ENCODE assay signal across 8 cellular contexts in the genomic region with DNA sequence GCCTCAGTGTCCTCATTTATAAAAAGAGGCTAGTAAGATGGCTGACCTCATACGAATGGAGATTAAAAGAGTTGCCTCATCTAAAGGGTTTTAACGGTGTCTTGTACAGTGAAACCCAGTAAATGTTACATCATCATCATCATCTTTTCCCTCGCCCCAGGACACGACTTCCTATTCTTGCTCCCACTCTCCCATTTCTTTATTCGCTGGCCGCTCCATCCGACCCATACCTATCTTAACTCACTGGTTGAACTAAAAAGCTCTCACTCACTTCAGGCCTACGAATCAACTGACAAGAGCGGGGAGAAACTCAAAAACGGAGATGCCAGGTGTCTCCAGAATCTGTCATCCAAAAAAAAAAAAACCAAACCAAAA. TPM values are rescaled to one million over a fixed set of nuclear protein-coding genes. Genes with fewer than 3 reads are reported as not detected.
DNase-seq lines count a peak whose midpoint lies in the region; ATAC-seq and TF ChIP-seq lines count a peak whose summit lies in the region.

No MANE protein-coding gene starts in this region.

- H3K27ac Mint-ChIP-seq in activated T-helper 1 cell treated with anti-CD3 and anti-CD28 coated beads, Interleukin-12 subunit alpha, Interleukin-12 subunit beta, Interleukin-2, Interleukin-4 antibody, amounts not matched to agents 30 ng/mL and 10 ng/mL and 1 ng/mL, durations not matched to agents 14 hours and 24 hours and 36 hours: no peak overlapping the region

- H3K27me3 ChIP-seq in HUES48 (ENCODE audit: control insufficient read depth, insufficient read depth, low read length) (no peaks in the 10 kb centered on the region), smooth muscle cell (ENCODE audit: low read depth) (no peaks in the 10 kb centered on the region)

- TF ChIP-seq CTCF in smooth muscle cell (IDR thresholded peaks at IDR 0.05; ENCODE audit: borderline replicate concordance, insufficient read depth, poor library complexity, severe bottlenecking): no peak

- peak overlapping the region; percentile 83 for H3K4me3 ChIP-seq in HUES48 (ENCODE audit: low read depth, low read length)
- H3K4me3 ChIP-seq in smooth muscle cell: peak overlapping the region; percentile 62

- peak overlapping the region; percentile 82 for H3K27ac ChIP-seq in HUES48 (ENCODE audit: low read depth, low read length)
- peak overlapping the region; percentile 62 for H3K27ac ChIP-seq in smooth muscle cell (ENCODE audit: low read depth)

- H3F3A ChIP-seq in smooth muscle cell (ENCODE audit: low read depth): no peaks in the 10 kb centered on the region

- H3K4me2 ChIP-seq in smooth muscle cell: peak overlapping the region; percentile 88

- no peaks in the 10 kb centered on the region for H3K27me3 Mint-ChIP-seq in activated T-helper 1 cell treated with anti-CD3 and anti-CD28 coated beads, Interleukin-12 subunit alpha, Interleukin-12 subunit beta, Interleukin-2, Interleukin-4 antibody, amounts not matched to agents 30 ng/mL and 10 ng/mL and 1 ng/mL, durations not matched to agents 14 hours and 24 hours and 36 hours (ENCODE audit: insufficient read depth)

- H3K9me3 Mint-ChIP-seq in activated T-helper 1 cell treated with anti-CD3 and anti-CD28 coated beads, Interleukin-12 subunit alpha, Interleukin-12 subunit beta, Interleukin-2, Interleukin-4 antibody, amounts not matched to agents 30 ng/mL and 10 ng/mL and 1 ng/mL, durations not matched to agents 14 hours and 24 hours and 36 hours: no peaks in the 10 kb centered on the region

- no peak overlapping the region for H3K4me3 Mint-ChIP-seq in activated T-helper 1 cell treated with anti-CD3 and anti-CD28 coated beads, Interleukin-12 subunit alpha, Interleukin-12 subunit beta, Interleukin-2, Interleukin-4 antibody, amounts not matched to agents 30 ng/mL and 10 ng/mL and 1 ng/mL, durations not matched to agents 14 hours and 24 hours and 36 hours

- H3K4me1 ChIP-seq in HUES48 (ENCODE audit: control insufficient read depth, insufficient read depth, low read length): peaks cover 16% of the 10 kb centered on the region; the same call in 1 of the 2 replicates
- peaks cover 12% of the 10 kb centered on the region for H3K4me1 ChIP-seq in smooth muscle cell (ENCODE audit: low read depth)

- intact Hi-C loops in activated T-helper 1 cell treated with anti-CD3 and anti-CD28 coated beads, Interleukin-12 subunit alpha, Interleukin-12 subunit beta, Interleukin-2, Interleukin-4 antibody, amounts not matched to agents 30 ng/mL and 10 ng/mL and 1 ng/mL, durations not matched to agents 14 hours and 24 hours and 36 hours (cut with micrococcal nuclease): loop anchor here (1.0 to 10.0 kb wide), 10 partner anchors 115 to 1411 kb away; a partner anchor contains a TSS

- H3K9me3 ChIP-seq in HUES48 (ENCODE audit: control insufficient read depth, insufficient read depth, low read length) (no peaks in the 10 kb centered on the region), smooth muscle cell (replicated peaks; ENCODE audit: low read depth) (no peaks in the 10 kb centered on the region)

- 7% methylated on average over 10 of the region's 10 CpGs for WGBS in smooth muscle cell (ENCODE audit: low lambda C conversion rate)

- peak; percentile 22 for ATAC-seq in GM21390 (IDR thresholded peaks at IDR 0.05; ENCODE audit: unreplicated experiment)

- DNase-seq in GM03348 (ENCODE audit: low spot score) (peak; percentile 49), hepatic stellate cell (ENCODE audit: low spot score) (peak; percentile 18), smooth muscle cell (lab: John Stamatoyannopoulos, UW; ENCODE audit: unreplicated experiment) (no peak), GM19240 (ENCODE audit: insufficient read length, low spot score) (no peak), ureter (ENCODE audit: low spot score) (no peak)
- peak; percentile 9 for DNase-seq in activated T-helper 1 cell treated with anti-CD3 and anti-CD28 coated beads, Interleukin-12 subunit alpha, Interleukin-12 subunit beta, Interleukin-2, Interleukin-4 antibody, amounts not matched to agents 30 ng/mL and 10 ng/mL and 1 ng/mL, durations not matched to agents 14 hours and 24 hours and 36 hours (ENCODE audit: low spot score)

- H3K9ac ChIP-seq in HUES48 (ENCODE audit: low read depth, low read length): peak overlapping the region; percentile 68
- H3K9ac ChIP-seq in smooth muscle cell (ENCODE audit: low read depth): peak overlapping the region; percentile 75

- H3K79me2 ChIP-seq in smooth muscle cell (ENCODE audit: low read depth): peaks cover 19% of the 10 kb centered on the region

- peaks cover 14% of the 10 kb centered on the region for H3K36me3 Mint-ChIP-seq in activated T-helper 1 cell treated with anti-CD3 and anti-CD28 coated beads, Interleukin-12 subunit alpha, Interleukin-12 subunit beta, Interleukin-2, Interleukin-4 antibody, amounts not matched to agents 30 ng/mL and 10 ng/mL and 1 ng/mL, durations not matched to agents 14 hours and 24 hours and 36 hours (ENCODE audit: low read depth)

- H3K36me3 ChIP-seq in HUES48 (ENCODE audit: control insufficient read depth, insufficient read depth, low read length) (peaks cover 30% of the 10 kb centered on the region), smooth muscle cell (ENCODE audit: low read depth) (no peaks in the 10 kb centered on the region)

- peak overlapping the region; percentile 97 for H2AFZ ChIP-seq in smooth muscle cell (ENCODE audit: low read depth)

- H3K4me1 Mint-ChIP-seq in activated T-helper 1 cell treated with anti-CD3 and anti-CD28 coated beads, Interleukin-12 subunit alpha, Interleukin-12 subunit beta, Interleukin-2, Interleukin-4 antibody, amounts not matched to agents 30 ng/mL and 10 ng/mL and 1 ng/mL, durations not matched to agents 14 hours and 24 hours and 36 hours (ENCODE audit: low read depth): peaks cover 19% of the 10 kb centered on the region

- no peaks in the 10 kb centered on the region for H4K20me1 ChIP-seq in smooth muscle cell (ENCODE audit: low read depth)

RNA-seq across cellular contexts. Expression of a gene that starts 0.5 kb away (rescaled TPM):
- 25.9 and 28.2 TPM in 2 replicates for total RNA-seq in activated T-helper 1 cell treated with anti-CD3 and anti-CD28 coated beads, Interleukin-12 subunit alpha, Interleukin-12 subunit beta, Interleukin-2, Interleukin-4 antibody, amounts not matched to agents 30 ng/mL and 10 ng/mL and 1 ng/mL, durations not matched to agents 14 hours and 24 hours and 36 hours
- total RNA-seq in smooth muscle cell (12.3 and 12.5 TPM in 2 replicates), ureter (29.1 TPM)
- 11.2 and 14.4 TPM in 2 replicates for polyA plus RNA-seq in smooth muscle cell

RNA-seq across cellular contexts. Expression of a gene that starts 55.8 kb away (rescaled TPM):
- total RNA-seq in activated T-helper 1 cell treated with anti-CD3 and anti-CD28 coated beads, Interleukin-12 subunit alpha, Interleukin-12 subunit beta, Interleukin-2, Interleukin-4 antibody, amounts not matched to agents 30 ng/mL and 10 ng/mL and 1 ng/mL, durations not matched to agents 14 hours and 24 hours and 36 hours: not detected in 2 replicates
- total RNA-seq in smooth muscle cell (1.2 and 6.7 TPM in 2 replicates), ureter (1.1 TPM)
- polyA plus RNA-seq in smooth muscle cell: 2.0 TPM in 1 of 2 replicates, not detected in the other

Comparison
In these comparisons a context has a peak if more than half of its experiments do, and no peak if none do; other contexts are left out.
1. DNase-seq: peak in GM03348 (single experiment), activated T-helper 1 cell treated with anti-CD3 and anti-CD28 coated beads, Interleukin-12 subunit alpha, Interleukin-12 subunit beta, Interleukin-2, Interleukin-4 antibody, amounts not matched to agents 30 ng/mL and 10 ng/mL and 1 ng/mL, durations not matched to agents 14 hours and 24 hours and 36 hours (single experiment) and hepatic stellate cell (single experiment); none in smooth muscle cell (single experiment), GM19240 (single experiment) and ureter (single experiment).